27 cellular contexts compared by ENCODE assay signal in the genomic region with DNA sequence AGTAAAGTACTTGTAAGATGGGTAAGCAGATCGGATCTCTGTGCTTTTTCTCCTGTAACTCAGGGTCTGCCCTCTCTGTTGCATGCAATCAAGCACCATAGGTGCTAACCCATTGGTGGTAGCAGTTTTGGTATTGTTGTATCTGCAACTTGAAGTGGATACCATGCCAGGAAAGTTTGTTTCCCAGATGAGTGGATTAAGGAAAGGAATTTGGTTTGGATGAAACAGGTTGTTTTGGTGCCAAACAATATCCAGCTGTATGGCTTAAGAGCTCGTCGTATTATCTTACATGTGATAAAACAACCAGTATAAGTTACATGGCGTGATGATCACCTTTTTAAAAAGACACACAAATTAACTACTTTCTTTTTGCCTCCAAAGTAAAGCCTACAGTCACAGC.
"Had no signal": no experiment of that assay in that cellular context is flagged by ENCODE, and none has a peak within 500 bp of the region (broad histone marks: within the 10 kb centered on the region; RNA-seq: fewer than 3 reads in every experiment).

No MANE protein-coding gene starts in this region.

- ATAC-seq: activated CD4-positive, CD25-positive, alpha-beta regulatory T cell treated with anti-CD3 and anti-CD28 coated beads, Interleukin-2, amount 50 U/mL, for 24 hours; activated CD8-positive, alpha-beta T cell treated with anti-CD3 and anti-CD28 coated beads, Interleukin-2, amount 10 ng/mL, durations not matched to agents 7 days and 5 days; esophagus mucosa; foreskin keratinocyte; lower lobe of right lung had no signal

- H3K27me3 Mint-ChIP-seq: activated CD4-positive, alpha-beta T cell treated with anti-CD3 and anti-CD28 coated beads, Interleukin-2, amount 10 ng/mL, durations not matched to agents 7 days and 5 days; activated naive CD8-positive, alpha-beta T cell treated with anti-CD3 and anti-CD28 coated beads, Interleukin-2, amount 10 ng/mL, durations not matched to agents 7 days and 5 days; activated T-cell treated with anti-CD3 and anti-CD28 coated beads, Interleukin-2, amount 50 U/mL, for 24 hours; dendritic cell treated with granulocyte-macrophage colony-stimulating factor and Interleukin-4, amounts not matched to agents 40 ng/mL and 50 ng/mL, for 4 days; naive B cell; progenitor cell of endocrine pancreas; stimulated activated naive CD8-positive, alpha-beta T cell treated with anti-CD3 and anti-CD28 coated beads, Interleukin-15, Interleukin-2, amounts not matched to agents 100 ng/mL and 50 ng/mL, for 24 hours had no signal

- H3K4me1 Mint-ChIP-seq: activated CD4-positive, alpha-beta T cell treated with anti-CD3 and anti-CD28 coated beads, Interleukin-2, amount 10 ng/mL, durations not matched to agents 7 days and 5 days; activated naive CD8-positive, alpha-beta T cell treated with anti-CD3 and anti-CD28 coated beads, Interleukin-2, amount 10 ng/mL, durations not matched to agents 7 days and 5 days; naive B cell had no signal

- H3K4me1 ChIP-seq: breast epithelium, lower lobe of right lung, transverse colon, uterus had no signal

- H3K36me3 Mint-ChIP-seq: activated naive CD8-positive, alpha-beta T cell treated with anti-CD3 and anti-CD28 coated beads, Interleukin-2, amount 10 ng/mL, durations not matched to agents 7 days and 5 days; naive B cell; neural progenitor cell had no signal

- H3K27me3 ChIP-seq: breast epithelium, foreskin keratinocyte, neural progenitor cell, transverse colon, uterus had no signal

- H3K4me2 ChIP-seq: neural progenitor cell had no signal

- H3K4me3 ChIP-seq: breast epithelium, lower lobe of right lung, neural progenitor cell, transverse colon, uterus had no signal

- H3K36me3 ChIP-seq: breast epithelium, lower lobe of right lung, neural progenitor cell, transverse colon, uterus had no signal

- DNase-seq: activated CD4-positive, alpha-beta T cell treated with anti-CD3 and anti-CD28 coated beads, Interleukin-2, amount 10 ng/mL, durations not matched to agents 7 days and 5 days; activated CD8-positive, alpha-beta T cell treated with anti-CD3 and anti-CD28 coated beads, Interleukin-2, amount 10 ng/mL, durations not matched to agents 7 days and 5 days; activated naive CD4-positive, alpha-beta T cell treated with Interleukin-2 at 50 U/mL for 16 hours; activated naive CD8-positive, alpha-beta T cell treated with anti-CD3 and anti-CD28 coated beads, Interleukin-2, amount 10 ng/mL, durations not matched to agents 7 days and 5 days; activated T-cell treated with anti-CD3 and anti-CD28 coated beads, Interleukin-2, amount 50 U/mL, for 24 hours; anterior cingulate cortex; effector CD8-positive, alpha-beta T cell; foreskin keratinocyte; lower lobe of right lung; midbrain; naive B cell; small intestine; stimulated activated CD4-positive, alpha-beta T cell treated with anti-CD3 and anti-CD28 coated beads, Interleukin-15, amount 100 ng/mL, for 24 hours; stimulated activated CD4-positive, alpha-beta T cell treated with anti-CD3 and anti-CD28 coated beads, Interleukin-2, amount 100 ng/mL, for 48 hours; T-helper 1 cell; T-helper 9 cell; transverse colon; uterus had no signal

- H3K9me3 ChIP-seq: breast epithelium, lower lobe of right lung, transverse colon, uterus had no signal

- H2AFZ ChIP-seq: neural progenitor cell had no signal

- H3K9ac ChIP-seq: neural progenitor cell had no signal

- H3K4me3 Mint-ChIP-seq: activated CD4-positive, alpha-beta T cell treated with anti-CD3 and anti-CD28 coated beads, Interleukin-2, amount 10 ng/mL, durations not matched to agents 7 days and 5 days; activated CD8-positive, alpha-beta T cell treated with anti-CD3 and anti-CD28 coated beads, Interleukin-2, amount 10 ng/mL, durations not matched to agents 7 days and 5 days; activated naive CD8-positive, alpha-beta T cell treated with anti-CD3 and anti-CD28 coated beads, Interleukin-2, amount 10 ng/mL, durations not matched to agents 7 days and 5 days; activated T-cell treated with anti-CD3 and anti-CD28 coated beads, Interleukin-2, amount 50 U/mL, for 24 hours; dendritic cell treated with granulocyte-macrophage colony-stimulating factor and Interleukin-4, amounts not matched to agents 40 ng/mL and 50 ng/mL, for 4 days; naive B cell; neural progenitor cell; stimulated activated naive CD8-positive, alpha-beta T cell treated with anti-CD3 and anti-CD28 coated beads, Interleukin-15, Interleukin-2, amounts not matched to agents 100 ng/mL and 50 ng/mL, for 24 hours had no signal

- H3K9me3 Mint-ChIP-seq: activated CD4-positive, alpha-beta T cell treated with anti-CD3 and anti-CD28 coated beads, Interleukin-2, amount 10 ng/mL, durations not matched to agents 7 days and 5 days; activated naive CD8-positive, alpha-beta T cell treated with anti-CD3 and anti-CD28 coated beads, Interleukin-2, amount 10 ng/mL, durations not matched to agents 7 days and 5 days; activated T-helper 2 cell treated with anti-CD3 and anti-CD28 coated beads, Interferon-gamma antibody, Interleukin-2, Interleukin-4, amounts not matched to agents 10 μg/mL and 5 μg/mL and 100 μg/mL, durations not matched to agents 14 hours and 24 hours and 36 hours; neural progenitor cell had no signal

- H3K27ac ChIP-seq: breast epithelium, foreskin keratinocyte, lower lobe of right lung, neural progenitor cell, transverse colon, uterus had no signal

- FAIRE-seq: keratinocyte, small intestine had no signal

- H3K27ac Mint-ChIP-seq: activated CD4-positive, alpha-beta T cell treated with anti-CD3 and anti-CD28 coated beads, Interleukin-2, amount 10 ng/mL, durations not matched to agents 7 days and 5 days; activated CD8-positive, alpha-beta T cell treated with anti-CD3 and anti-CD28 coated beads, Interleukin-2, amount 10 ng/mL, durations not matched to agents 7 days and 5 days; activated naive CD8-positive, alpha-beta T cell treated with anti-CD3 and anti-CD28 coated beads, Interleukin-2, amount 10 ng/mL, durations not matched to agents 7 days and 5 days; activated T-cell treated with anti-CD3 and anti-CD28 coated beads, Interleukin-2, amount 50 U/mL, for 24 hours; activated T-helper 2 cell treated with anti-CD3 and anti-CD28 coated beads, Interferon-gamma antibody, Interleukin-2, Interleukin-4, amounts not matched to agents 10 μg/mL and 5 μg/mL and 100 μg/mL, durations not matched to agents 14 hours and 24 hours and 36 hours; dendritic cell treated with granulocyte-macrophage colony-stimulating factor and Interleukin-4, amounts not matched to agents 40 ng/mL and 50 ng/mL, for 4 days; neural progenitor cell; progenitor cell of endocrine pancreas; stimulated activated naive CD8-positive, alpha-beta T cell treated with anti-CD3 and anti-CD28 coated beads, Interleukin-15, Interleukin-2, amounts not matched to agents 100 ng/mL and 50 ng/mL, for 24 hours had no signal
